ENCODE assay signal across 8 cellular contexts in genomic region chr16:15672127-15672513, GRCh38. TPM values are rescaled to one million over a fixed set of nuclear protein-coding genes. Genes with fewer than 3 reads are reported as not detected.
DNase-seq lines count a peak whose midpoint lies in the region; ATAC-seq, FAIRE-seq and TF ChIP-seq lines count a peak whose summit lies in the region.
"Not testable (repeated sequence)": the region's sequence is repeated elsewhere in the genome, so short reads cannot be mapped to it uniquely, and the experiment has no call there.

No MANE protein-coding gene starts in this region.

- dilution Hi-C loops in keratinocyte (cut with MboI; ENCODE audit: extremely low pct_ligation_motif_present, low sequenced_read_pairs), result not testable (repeated sequence)

- not testable (repeated sequence) for H3K27me3 Mint-ChIP-seq in IgD-negative memory B cell; activated CD4-positive, alpha-beta T cell treated with anti-CD3 and anti-CD28 coated beads for 36 hours; effector memory CD8-positive, alpha-beta T cell; nephron progenitor cell (ENCODE audit: low read depth, poor library complexity); stimulated activated naive CD8-positive, alpha-beta T cell treated with anti-CD3 and anti-CD28 coated beads, Interleukin-15, amount 100 ng/mL, for 72 hours

- peak overlapping the region; percentile 79 to 94 (median 79) for H3K27ac Mint-ChIP-seq in IgD-negative memory B cell
- peak overlapping the region; percentile 97 for H3K27ac Mint-ChIP-seq in activated CD4-positive, alpha-beta T cell treated with anti-CD3 and anti-CD28 coated beads for 36 hours
- peak overlapping the region; percentile 84 to 93 for H3K27ac Mint-ChIP-seq in effector memory CD8-positive, alpha-beta T cell
- H3K27ac Mint-ChIP-seq in nephron progenitor cell, result peak overlapping the region; percentile 85
- peak overlapping the region; percentile 99 for H3K27ac Mint-ChIP-seq in stimulated activated naive CD8-positive, alpha-beta T cell treated with anti-CD3 and anti-CD28 coated beads, Interleukin-15, amount 100 ng/mL, for 72 hours

- not testable (repeated sequence) for H3K9me3 ChIP-seq in A673 (ENCODE audit: low read depth, low read length, poor library complexity, severe bottlenecking); adipocyte (ENCODE audit: control insufficient read depth, low read length); keratinocyte (ENCODE audit: control insufficient read depth, low read depth, low read length)

- not testable (repeated sequence) for FAIRE-seq in keratinocyte (lab: Jason Lieb, UNC)

- H3K4me3 Mint-ChIP-seq in IgD-negative memory B cell; activated CD4-positive, alpha-beta T cell treated with anti-CD3 and anti-CD28 coated beads for 36 hours; effector memory CD8-positive, alpha-beta T cell; nephron progenitor cell: not testable (repeated sequence)
- peak overlapping the region; percentile 70 to 74 for H3K4me3 Mint-ChIP-seq in stimulated activated naive CD8-positive, alpha-beta T cell treated with anti-CD3 and anti-CD28 coated beads, Interleukin-15, amount 100 ng/mL, for 72 hours

- peaks cover 34% of the 10 kb centered on the region for H3K79me2 ChIP-seq in keratinocyte (ENCODE audit: control insufficient read depth, insufficient read depth, low read length)

- not testable (repeated sequence) for H3K36me3 Mint-ChIP-seq in IgD-negative memory B cell
- H3K36me3 Mint-ChIP-seq in activated CD4-positive, alpha-beta T cell treated with anti-CD3 and anti-CD28 coated beads for 36 hours (ENCODE audit: low read depth), result peaks cover 51% of the 10 kb centered on the region
- peaks cover 90% of the 10 kb centered on the region for H3K36me3 Mint-ChIP-seq in effector memory CD8-positive, alpha-beta T cell (ENCODE audit: insufficient read depth)
- peaks cover 34% of the 10 kb centered on the region for H3K36me3 Mint-ChIP-seq in nephron progenitor cell (ENCODE audit: low read depth)

- H3K4me1 Mint-ChIP-seq in IgD-negative memory B cell, result peaks cover 5 to 19% (median 16%) of the 10 kb centered on the region in 3 donors
- peaks cover 32% of the 10 kb centered on the region for H3K4me1 Mint-ChIP-seq in activated CD4-positive, alpha-beta T cell treated with anti-CD3 and anti-CD28 coated beads for 36 hours
- H3K4me1 Mint-ChIP-seq in effector memory CD8-positive, alpha-beta T cell (ENCODE audit: low read depth in 2 of 2), result peaks cover 23% of the 10 kb centered on the region in 2 donors
- peaks cover 34% of the 10 kb centered on the region for H3K4me1 Mint-ChIP-seq in nephron progenitor cell
- H3K4me1 Mint-ChIP-seq in stimulated activated naive CD8-positive, alpha-beta T cell treated with anti-CD3 and anti-CD28 coated beads, Interleukin-15, amount 100 ng/mL, for 72 hours, result peaks cover 48% of the 10 kb centered on the region

- not testable (repeated sequence) for H4K20me1 ChIP-seq in keratinocyte (ENCODE audit: control insufficient read depth, extremely low read depth, insufficient read depth, low read length)

- not testable (repeated sequence) for ATAC-seq in activated CD4-positive, alpha-beta T cell treated with anti-CD3 and anti-CD28 coated beads for 36 hours; effector memory CD8-positive, alpha-beta T cell (replicated peaks)
- ATAC-seq in stimulated activated naive CD8-positive, alpha-beta T cell treated with anti-CD3 and anti-CD28 coated beads, Interleukin-15, amount 100 ng/mL, for 72 hours, result peak; percentile 6

- CTCF ChIA-PET in A673 (lab: Charles Lee), result interaction anchor here (0.5 kb wide), 1 partner anchor 835 kb away, joined by 5 read pairs; no protein-coding TSS in a partner anchor
- CTCF ChIA-PET in activated CD4-positive, alpha-beta T cell treated with anti-CD3 and anti-CD28 coated beads for 36 hours (lab: Charles Lee), result interaction anchor here (0.6 to 2.4 kb wide), 4 partner anchors 10 to 57 kb away, joined by 3 to 10 read pairs (median 4); no protein-coding TSS in a partner anchor

- not testable (repeated sequence) for BruUV-seq in A673 (replicated peaks; lab: Mats Ljungman, UMichigan)

- H3K9ac ChIP-seq in adipocyte (ENCODE audit: low read length) (peak overlapping the region; percentile 50), keratinocyte (ENCODE audit: control insufficient read depth, extremely low read depth, insufficient read depth, low read length) (peak overlapping the region; percentile 87)

- H3K9me3 Mint-ChIP-seq in IgD-negative memory B cell; activated CD4-positive, alpha-beta T cell treated with anti-CD3 and anti-CD28 coated beads for 36 hours (ENCODE audit: low read depth); effector memory CD8-positive, alpha-beta T cell; nephron progenitor cell; stimulated activated naive CD8-positive, alpha-beta T cell treated with anti-CD3 and anti-CD28 coated beads, Interleukin-15, amount 100 ng/mL, for 72 hours: not testable (repeated sequence)

- not testable (repeated sequence) for H3K4me3 ChIP-seq in A673 (ENCODE audit: low read depth, low read length, poor library complexity, severe bottlenecking); adipocyte (ENCODE audit: low read length)
- H3K4me3 ChIP-seq in keratinocyte (ENCODE audit: control insufficient read depth in 2 of 3, extremely low read depth in 1 of 3, insufficient read depth in 2 of 3, low read depth in 1 of 3, low read length in 3 of 3), result peak overlapping the region in 1 of 3 experiments; percentile 24

- not testable (repeated sequence) for H2AFZ ChIP-seq in keratinocyte (ENCODE audit: control insufficient read depth, low read length)

- intact Hi-C loops in A673 (cut with micrococcal nuclease; ENCODE audit: unreplicated experiment), result not testable (repeated sequence)
- intact Hi-C loops in activated CD4-positive, alpha-beta T cell treated with anti-CD3 and anti-CD28 coated beads for 36 hours (cut with DNase I, micrococcal nuclease), result loop anchor here in 1 of 2 experiments (1.0 kb wide), 1 partner anchor 22 kb away; the partner anchor contains the start of gene NDE1

- not testable (repeated sequence) for H3K27me3 ChIP-seq in A673 (replicated peaks; ENCODE audit: insufficient read depth, low read depth, low read length, poor library complexity); adipocyte (replicated peaks; ENCODE audit: control insufficient read depth, insufficient read depth, low read length); keratinocyte (ENCODE audit: control insufficient read depth, extremely low read depth, insufficient read depth, low read length)

- DNase-seq in A673 (ENCODE audit: low spot score); activated CD4-positive, alpha-beta T cell treated with anti-CD3 and anti-CD28 coated beads for 36 hours; adipocyte (ENCODE audit: low read depth); effector memory CD8-positive, alpha-beta T cell; keratinocyte (ENCODE audit: low read depth, low spot score); nephron progenitor cell; stimulated activated naive CD8-positive, alpha-beta T cell treated with anti-CD3 and anti-CD28 coated beads, Interleukin-15, amount 100 ng/mL, for 72 hours: not testable (repeated sequence)

- H3K27ac ChIP-seq in A673 (ENCODE audit: low read depth, low read length, poor library complexity, severe bottlenecking), result peak overlapping the region; percentile 53
- peak overlapping the region; percentile 97 for H3K27ac ChIP-seq in keratinocyte (ENCODE audit: control insufficient read depth, insufficient read depth, low read length)

- peak overlapping the region; percentile 87 for H3K4me2 ChIP-seq in keratinocyte (ENCODE audit: control insufficient read depth, extremely low read depth, insufficient read depth, low read depth, low read length)

- not testable (repeated sequence) for TF ChIP-seq CTCF in A673 (conservative IDR thresholded peaks at IDR 0.05; ENCODE audit: low read depth, low read length); keratinocyte (optimal IDR thresholded peaks at IDR 0.05 in 1 of 3, IDR thresholded peaks at IDR 0.05 in 1 of 3, conservative IDR thresholded peaks at IDR 0.05 in 1 of 3; ENCODE audit: extremely low read depth in 1 of 3, insufficient read depth in 2 of 3, low read length in 3 of 3); nephron progenitor cell (IDR thresholded peaks at IDR 0.05)

- POLR2A ChIA-PET in A673 (lab: Charles Lee; ENCODE audit: low non-redundant PET), result not testable (repeated sequence)
- POLR2A ChIA-PET in activated CD4-positive, alpha-beta T cell treated with anti-CD3 and anti-CD28 coated beads for 36 hours (lab: Charles Lee), result interaction anchor here (1.0 kb wide), 1 partner anchor 14 kb away, joined by 3 read pairs; no protein-coding TSS in a partner anchor

- H3K4me1 ChIP-seq in A673 (ENCODE audit: insufficient read depth, low read length, poor library complexity, severe bottlenecking) (peaks cover 19% of the 10 kb centered on the region), adipocyte (ENCODE audit: control insufficient read depth, insufficient read depth, low read length) (peaks cover 11% of the 10 kb centered on the region), keratinocyte (ENCODE audit: control insufficient read depth, extremely low read depth, insufficient read depth, low read length) (peaks cover 44% of the 10 kb centered on the region)

- H3K9me1 ChIP-seq in keratinocyte (ENCODE audit: control insufficient read depth, extremely low read depth, insufficient read depth, low read length), result not testable (repeated sequence)

- peaks cover 33% of the 10 kb centered on the region for H3K36me3 ChIP-seq in A673 (ENCODE audit: insufficient read depth, low read length, poor library complexity, severe bottlenecking)
- not testable (repeated sequence) for H3K36me3 ChIP-seq in adipocyte (ENCODE audit: control insufficient read depth, insufficient read depth, low read length, severe bottlenecking)
- H3K36me3 ChIP-seq in keratinocyte (ENCODE audit: control insufficient read depth in 2 of 2, extremely low read depth in 1 of 2, insufficient read depth in 2 of 2, low read length in 2 of 2), result peaks cover 14 to 37% of the 10 kb centered on the region in 2 experiments

RNA-seq across cellular contexts. Expression of gene NDE1, which starts 22.1 kb away (rescaled TPM):
- total RNA-seq in A673 (2021), result 78.1 and 79.6 TPM in 2 replicates
- polyA plus RNA-seq in IgD-negative memory B cell (79.2 TPM), keratinocyte (20.6 to 50.2 TPM (median 37.8 TPM) in 3 replicates)
- total RNA-seq in activated CD4-positive, alpha-beta T cell treated with anti-CD3 and anti-CD28 coated beads for 36 hours, result 100 to 1,000 TPM; 107 to 117 TPM
- 93.9 TPM for polyA plus RNA-seq in keratinocyte (2011; ENCODE audit: low read depth)
- polyA plus RNA-seq in keratinocyte (2011; cell fraction: cytosol; rRNA removed), result 49.5 and 52.5 TPM in 2 replicates
- polyA plus RNA-seq in keratinocyte (2011; cell fraction: nucleus; rRNA removed), result 41.9 and 42.0 TPM in 2 replicates
- 48.4 and 59.5 TPM in 2 replicates for polyA plus RNA-seq in keratinocyte (2012; ENCODE audit: low replicate concordance)
- polyA minus RNA-seq in keratinocyte, result 28.0 to 48.8 TPM (median 48.5 TPM) in 3 replicates
- polyA minus RNA-seq in keratinocyte (2011; cell fraction: cytosol; rRNA and poly(A)+ RNA removed), result 56.6 TPM
- 23.5 and 36.1 TPM in 2 replicates for polyA minus RNA-seq in keratinocyte (2011; cell fraction: nucleus; rRNA and poly(A)+ RNA removed)

RNA-seq across cellular contexts. Expression of gene MARF1, which starts 29.2 kb away (rescaled TPM):
- 71.6 and 75.9 TPM in 2 replicates for total RNA-seq in A673 (2021)
- polyA plus RNA-seq in IgD-negative memory B cell, result 38.4 TPM
- total RNA-seq in activated CD4-positive, alpha-beta T cell treated with anti-CD3 and anti-CD28 coated beads for 36 hours, result 10 to 100 TPM; 50.2 to 72.5 TPM
- 10.0 to 12.5 TPM (median 11.9 TPM) in 3 replicates for polyA plus RNA-seq in keratinocyte
- 17.5 TPM for polyA plus RNA-seq in keratinocyte (2011; ENCODE audit: low read depth)
- 10.1 and 24.5 TPM in 2 replicates for polyA plus RNA-seq in keratinocyte (2011; cell fraction: cytosol; rRNA removed)
- polyA plus RNA-seq in keratinocyte (2011; cell fraction: nucleus; rRNA removed), result 30.7 and 38.6 TPM in 2 replicates
- 10.5 and 20.9 TPM in 2 replicates for polyA plus RNA-seq in keratinocyte (2012; ENCODE audit: low replicate concordance)
- polyA minus RNA-seq in keratinocyte, result 20.0 to 57.0 TPM (median 22.1 TPM) in 3 replicates
- polyA minus RNA-seq in keratinocyte (2011; cell fraction: cytosol; rRNA and poly(A)+ RNA removed), result 13.4 TPM
- 14.1 and 25.9 TPM in 2 replicates for polyA minus RNA-seq in keratinocyte (2011; cell fraction: nucleus; rRNA and poly(A)+ RNA removed)
